ENCODE assay signal across 29 cellular contexts in genomic region chr10:59684006-59684405, GRCh38. TPM values are rescaled to one million over a fixed set of nuclear protein-coding genes. Genes with fewer than 3 reads are reported as not detected.
"Had no signal": no experiment of that assay in that cellular context is flagged by ENCODE, and none has a peak within 500 bp of the region (broad histone marks: within the 10 kb centered on the region; RNA-seq: fewer than 3 reads in every experiment).

No MANE protein-coding gene starts in this region.

- H3K36me3 Mint-ChIP-seq: immature natural killer cell; naive thymus-derived CD4-positive, alpha-beta T cell; natural killer cell treated with Interleukin-12 subunit alpha and Interleukin-12 subunit beta and Interleukin-15 and Interleukin-18, amount 100 ng/mL, for 72 hours; stimulated activated effector memory CD8-positive, alpha-beta T cell treated with anti-CD3 and anti-CD28 coated beads, Interleukin-12 subunit alpha, Interleukin-12 subunit beta, amount 100 ng/mL, for 72 hours had no signal

- H3K27ac ChIP-seq: left lung, lower lobe of right lung, neutrophil, ovary, prostate gland, skin epidermis, suprapubic skin, thoracic aorta, tibial artery, upper lobe of right lung had no signal

- H3K27me3 ChIP-seq: left lung, neutrophil, ovary, suprapubic skin, tibial artery, upper lobe of right lung had no signal

- ATAC-seq: left lung; lower lobe of right lung; naive thymus-derived CD4-positive, alpha-beta T cell; natural killer cell treated with Interleukin-12 subunit alpha and Interleukin-12 subunit beta and Interleukin-15 and Interleukin-18, amount 100 ng/mL, for 72 hours; right cardiac atrium; sciatic nerve; stimulated activated effector memory CD8-positive, alpha-beta T cell treated with anti-CD3 and anti-CD28 coated beads, Interleukin-12 subunit alpha, Interleukin-12 subunit beta, amount 100 ng/mL, for 72 hours; upper lobe of right lung had no signal

- H3K4me1 Mint-ChIP-seq: immature natural killer cell; neural crest cell; stimulated activated effector memory CD8-positive, alpha-beta T cell treated with anti-CD3 and anti-CD28 coated beads, Interleukin-12 subunit alpha, Interleukin-12 subunit beta, amount 100 ng/mL, for 72 hours had no signal

- DNase-seq: hypothalamus; immature natural killer cell; kidney; left colon; left lung; lower lobe of right lung; mesendoderm; midbrain; mucosa of descending colon; naive thymus-derived CD4-positive, alpha-beta T cell; occipital lobe; ovary; retina; right cardiac atrium; stimulated activated CD4-positive, alpha-beta T cell treated with anti-CD3 and anti-CD28 coated beads, Interleukin-4, amount 100 ng/mL, for 24 hours; stimulated activated naive CD4-positive, alpha-beta T cell; tibial artery; trophoblast cell; upper lobe of right lung had no signal

- H3K9me3 ChIP-seq: left lung, lower lobe of right lung, mucosa of descending colon, neutrophil, ovary, prostate gland, suprapubic skin, thoracic aorta, tibial artery, upper lobe of right lung had no signal

- H3K4me3 Mint-ChIP-seq: immature natural killer cell; naive thymus-derived CD4-positive, alpha-beta T cell; natural killer cell treated with Interleukin-12 subunit alpha and Interleukin-12 subunit beta and Interleukin-15 and Interleukin-18, amount 100 ng/mL, for 72 hours; neural crest cell; stimulated activated effector memory CD8-positive, alpha-beta T cell treated with anti-CD3 and anti-CD28 coated beads, Interleukin-12 subunit alpha, Interleukin-12 subunit beta, amount 100 ng/mL, for 72 hours; stimulated activated naive CD8-positive, alpha-beta T cell treated with anti-CD3 and anti-CD28 coated beads, Interleukin-15, Interleukin-2, amounts not matched to agents 100 ng/mL and 50 ng/mL, for 24 hours had no signal

- H3K36me3 ChIP-seq: left lung, lower lobe of right lung, neutrophil, ovary, prostate gland, suprapubic skin, tibial artery, upper lobe of right lung had no signal

- H3K27ac Mint-ChIP-seq: immature natural killer cell; naive thymus-derived CD4-positive, alpha-beta T cell; natural killer cell treated with Interleukin-12 subunit alpha and Interleukin-12 subunit beta and Interleukin-15 and Interleukin-18, amount 100 ng/mL, for 72 hours; stimulated activated effector memory CD8-positive, alpha-beta T cell treated with anti-CD3 and anti-CD28 coated beads, Interleukin-12 subunit alpha, Interleukin-12 subunit beta, amount 100 ng/mL, for 72 hours; stimulated activated naive CD8-positive, alpha-beta T cell treated with anti-CD3 and anti-CD28 coated beads, Interleukin-15, Interleukin-2, amounts not matched to agents 100 ng/mL and 50 ng/mL, for 24 hours had no signal

- H3K27me3 Mint-ChIP-seq: stimulated activated naive CD8-positive, alpha-beta T cell treated with anti-CD3 and anti-CD28 coated beads, Interleukin-15, Interleukin-2, amounts not matched to agents 100 ng/mL and 50 ng/mL, for 24 hours had no signal

- H3K4me1 ChIP-seq: left lung, lower lobe of right lung, prostate gland, tibial artery, upper lobe of right lung had no signal

- H3K4me3 ChIP-seq: left lung, lower lobe of right lung, mucosa of descending colon, ovary, prostate gland, skin epidermis, suprapubic skin, thoracic aorta, tibial artery, upper lobe of right lung had no signal

- H3K9me3 Mint-ChIP-seq: immature natural killer cell; naive thymus-derived CD4-positive, alpha-beta T cell; neural crest cell; stimulated activated effector memory CD8-positive, alpha-beta T cell treated with anti-CD3 and anti-CD28 coated beads, Interleukin-12 subunit alpha, Interleukin-12 subunit beta, amount 100 ng/mL, for 72 hours; stimulated activated naive CD8-positive, alpha-beta T cell treated with anti-CD3 and anti-CD28 coated beads, Interleukin-15, Interleukin-2, amounts not matched to agents 100 ng/mL and 50 ng/mL, for 24 hours had no signal

RNA-seq across cellular contexts. Expression of gene SLC16A9, which starts 25.6 kb away (rescaled TPM):
- polyA plus RNA-seq: immature natural killer cell; naive thymus-derived CD4-positive, alpha-beta T cell had no signal
